16 cellular contexts compared by ENCODE assay signal in the genomic region with DNA sequence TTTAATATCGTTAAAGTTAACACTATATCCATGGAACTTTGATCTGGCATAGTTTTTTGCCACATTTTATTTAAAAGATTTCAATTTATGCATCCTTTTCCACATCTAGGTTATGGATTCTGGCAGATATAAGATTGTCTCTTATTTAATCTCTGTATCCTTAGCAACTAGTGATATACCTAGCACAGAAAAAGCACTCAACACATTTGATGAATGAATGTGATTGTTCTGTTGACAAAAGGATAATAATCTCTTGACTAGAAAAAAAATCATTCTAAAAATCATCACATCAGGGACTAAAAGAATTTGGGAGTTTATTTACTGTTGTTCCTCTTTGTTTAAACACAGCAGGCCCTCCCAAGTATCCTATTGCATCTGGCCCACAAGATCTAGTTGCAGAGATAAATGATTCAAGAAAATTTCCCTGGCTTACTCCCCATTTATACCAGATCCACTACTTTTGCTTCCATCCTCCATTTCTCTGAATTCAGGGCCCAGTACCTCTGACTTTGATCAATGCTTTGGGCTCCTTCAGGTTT.
DNase-seq lines count a peak whose midpoint lies in the region; ATAC-seq and TF ChIP-seq lines count a peak whose summit lies in the region.
"Had no signal": no experiment of that assay in that cellular context is flagged by ENCODE, and none has a peak within 500 bp of the region (broad histone marks: within the 10 kb centered on the region; RNA-seq: fewer than 3 reads in every experiment).

No MANE protein-coding gene starts in this region.

- no peaks in the 10 kb centered on the region; a peak in 1 of 5 replicates for H3K9me3 Mint-ChIP-seq in H9

- H3K4me1 ChIP-seq in H9 (ENCODE audit: insufficient read depth, low read length) = peaks cover 6% of the 10 kb centered on the region
- peaks cover 38% of the 10 kb centered on the region for H3K4me1 ChIP-seq in HUES64 (ENCODE audit: insufficient read depth, low read length)
- H3K4me1 ChIP-seq in trophoblast cell (ENCODE audit: control insufficient read depth in 1 of 2, insufficient read depth in 2 of 2, low read length in 2 of 2) = peaks cover 9 to 10% of the 10 kb centered on the region in 2 experiments
- H3K4me1 ChIP-seq: HAP-1 had no signal

- H3K4me3 ChIP-seq in HUES64 (ENCODE audit: low read length) = no peak overlapping the region
- no peak overlapping the region for H3K4me3 ChIP-seq in trophoblast cell (ENCODE audit: low read depth, low read length)
- H3K4me3 ChIP-seq: HAP-1, SJCRH30 had no signal

- H3K27ac Mint-ChIP-seq in H9 = peak overlapping the region; percentile 6 to 26 (median 23); a peak in 2 of 7 replicates

- no peak for TF ChIP-seq CTCF in H9 (conservative IDR thresholded peaks at IDR 0.05)

- no peak overlapping the region for H3K56ac ChIP-seq in H9 (ENCODE audit: insufficient read length, low read depth, low read length)

- H3K14ac ChIP-seq in H9 (ENCODE audit: insufficient read depth, low read length) (no peak overlapping the region), trophoblast cell (ENCODE audit: low read length) (no peak overlapping the region)

- H4K8ac ChIP-seq in H9 (replicated peaks; ENCODE audit: insufficient read length, low read depth, low read length) (no peak overlapping the region), trophoblast cell (ENCODE audit: low read depth, low read length) (no peak overlapping the region)

- H4K91ac ChIP-seq in H9 (ENCODE audit: insufficient read length, low read depth, low read length) = no peak overlapping the region
- H4K91ac ChIP-seq in trophoblast cell (ENCODE audit: low read depth, low read length) = peak overlapping the region; percentile 28

- POLR2A ChIA-PET in HEK293T (lab: Yijun Ruan, JAX) = no interaction called here

- H2BK5ac ChIP-seq in H9 (ENCODE audit: insufficient read length, low read length) = no peak overlapping the region
- H2BK5ac ChIP-seq in trophoblast cell (ENCODE audit: low read depth, low read length, poor library complexity) = peak overlapping the region; percentile 52

- H3K4me3 Mint-ChIP-seq in H9 = no peak overlapping the region

- no peaks in the 10 kb centered on the region for H4K20me1 ChIP-seq in H9 (ENCODE audit: control insufficient read depth, insufficient read depth, insufficient read length)

- no peak overlapping the region for H2BK120ac ChIP-seq in H9 (ENCODE audit: low read depth, low read length, poor library complexity, severe bottlenecking)
- H2BK120ac ChIP-seq in trophoblast cell (ENCODE audit: insufficient read depth, low read length, poor library complexity) = peak overlapping the region; percentile 56

- H3K79me2 ChIP-seq in H9 (ENCODE audit: insufficient read depth, low read length) (no peaks in the 10 kb centered on the region), trophoblast cell (ENCODE audit: control insufficient read depth, insufficient read depth, low read length, poor library complexity) (no peaks in the 10 kb centered on the region)

- no peaks in the 10 kb centered on the region for H3K36me3 Mint-ChIP-seq in H9 (ENCODE audit: insufficient read depth in 1 of 3, low read depth in 3 of 3)

- no peaks in the 10 kb centered on the region for H3K27me3 ChIP-seq in H9 (ENCODE audit: insufficient read depth, low read length)
- no peaks in the 10 kb centered on the region for H3K27me3 ChIP-seq in HUES64 (ENCODE audit: insufficient read depth, low read length)
- no peaks in the 10 kb centered on the region for H3K27me3 ChIP-seq in trophoblast cell (ENCODE audit: insufficient read depth, low read length)
- H3K27me3 ChIP-seq: SJCRH30 had no signal

- WGBS in H9 (ENCODE audit: extremely low coverage, insufficient read length, low lambda C conversion rate) = no CpG with 5 or more reads among the region's 1 CpG
- no CpG with 5 or more reads among the region's 1 CpG for WGBS in HUES64
- no CpG with 5 or more reads among the region's 1 CpG for WGBS in trophoblast cell (ENCODE audit: extremely low coverage, insufficient coverage, insufficient read length)

- H2BK12ac ChIP-seq in H9 (ENCODE audit: insufficient read length, low read depth, low read length) (no peak overlapping the region), trophoblast cell (ENCODE audit: low read length) (peak overlapping the region; percentile 65)

- H4K5ac ChIP-seq in H9 (ENCODE audit: insufficient read length, low read depth, low read length) = no peak overlapping the region

- H4K12ac ChIP-seq in trophoblast cell (ENCODE audit: low read depth, low read length) = no peak overlapping the region

- CTCF ChIA-PET in HEK293T (lab: Yijun Ruan, JAX) = no interaction called here

- no peaks in the 10 kb centered on the region for H3K36me3 ChIP-seq in HUES64 (ENCODE audit: insufficient read depth, low read length)
- H3K36me3 ChIP-seq in trophoblast cell (ENCODE audit: control insufficient read depth in 1 of 2, insufficient read depth in 2 of 2, low read length in 2 of 2) = no peaks in the 10 kb centered on the region
- H3K36me3 ChIP-seq: HAP-1, SJCRH30 had no signal

- no peak overlapping the region for H3T11ph ChIP-seq in H9 (ENCODE audit: low read length)

- H3K4me2 ChIP-seq in H9 (ENCODE audit: insufficient read depth, insufficient read length, low read length) = no peak overlapping the region
- H3K4me2 ChIP-seq in trophoblast cell (ENCODE audit: low read length) = no peak overlapping the region

- no peak overlapping the region for H3K18ac ChIP-seq in H9 (ENCODE audit: insufficient read length, low read depth, low read length)
- H3K18ac ChIP-seq in trophoblast cell (ENCODE audit: low read length) = no peak overlapping the region

- peaks cover 42% of the 10 kb centered on the region in 2 experiments for H3K4me1 Mint-ChIP-seq in H9

- H3K23me2 ChIP-seq in H9 (ENCODE audit: insufficient read length, low read depth, low read length, poor library complexity, severe bottlenecking) = no peaks in the 10 kb centered on the region

- no peaks in the 10 kb centered on the region for H3K9me3 ChIP-seq in H9 (ENCODE audit: control insufficient read depth, low read depth, low read length)
- no peaks in the 10 kb centered on the region for H3K9me3 ChIP-seq in HUES64 (ENCODE audit: insufficient read depth, low read depth, low read length)
- H3K9me3 ChIP-seq in trophoblast cell (ENCODE audit: insufficient read depth, low read depth, low read length) = no peaks in the 10 kb centered on the region
- H3K9me3 ChIP-seq: HAP-1, SJCRH30 had no signal

- no peak overlapping the region for H3K4ac ChIP-seq in H9 (ENCODE audit: low read depth, low read length)
- no peak overlapping the region for H3K4ac ChIP-seq in trophoblast cell (ENCODE audit: low read depth, low read length)

- no peaks in the 10 kb centered on the region for H3K27me3 Mint-ChIP-seq in H9 (ENCODE audit: low read depth)

- DNase-seq in H9 = no peak
- DNase-seq in fibroblast of gingiva (ENCODE audit: low read depth) = peak; percentile 39
- DNase-seq in trophoblast cell = peak in 1 of 2 donors; percentile 41
- DNase-seq in HPDE6-E6E7 (ENCODE audit: extremely low spot score) = no peak
- DNase-seq in HEK293T (ENCODE audit: extremely low spot score) = no peak
- DNase-seq: COR-L47, DMS153, NCI-H1092, NCI-H1694, NCI-H446 treated with DMSO at 0.1 percent for 48 hours, NCI-H774, SJCRH30 had no signal

- H2AFZ ChIP-seq in H9 (ENCODE audit: low read length) (no peak overlapping the region), trophoblast cell (ENCODE audit: insufficient read depth, low read length, poor library complexity) (no peak overlapping the region)

- no peak for ATAC-seq in HG03175 (IDR thresholded peaks at IDR 0.05; ENCODE audit: unreplicated experiment)

- no peak overlapping the region for H3K23ac ChIP-seq in H9 (ENCODE audit: insufficient read length, low read depth, low read length)
- H3K23ac ChIP-seq in trophoblast cell (ENCODE audit: low read length) = no peak overlapping the region

- H3K79me1 ChIP-seq in H9 (ENCODE audit: insufficient read depth, low read depth, low read length, poor library complexity, severe bottlenecking) (no peaks in the 10 kb centered on the region), trophoblast cell (ENCODE audit: low read length) (peaks cover 18% of the 10 kb centered on the region)

- no peak overlapping the region for H2BK15ac ChIP-seq in H9 (ENCODE audit: low read depth, low read length)

- no peak overlapping the region for H2AK5ac ChIP-seq in H9 (ENCODE audit: insufficient read length, low read length)
- no peak overlapping the region for H2AK5ac ChIP-seq in trophoblast cell (ENCODE audit: low read length)

- no peak overlapping the region for H2BK20ac ChIP-seq in H9 (ENCODE audit: low read depth, low read length, poor library complexity, severe bottlenecking)

- H3K9ac ChIP-seq in H9 (ENCODE audit: extremely low read depth, insufficient read length, low read length) (no peak overlapping the region), HUES64 (ENCODE audit: low read depth, low read length) (no peak overlapping the region), trophoblast cell (ENCODE audit: low read length) (no peak overlapping the region)

- H3K27ac ChIP-seq in H9 (ENCODE audit: insufficient read length, low read depth, low read length) (no peak overlapping the region), HUES64 (ENCODE audit: low read depth, low read length) (peak overlapping the region; percentile 63; the same call in 1 of the 2 replicates), trophoblast cell (ENCODE audit: low read depth, low read length) (no peak overlapping the region)
- H3K27ac ChIP-seq: RWPE1, SJCRH30 had no signal

TF ChIP-seq in HEK293T, 16 proteins besides CTCF, POLR2A, EP300 and RAD21:
- TF ChIP-seq, protein P1, sequence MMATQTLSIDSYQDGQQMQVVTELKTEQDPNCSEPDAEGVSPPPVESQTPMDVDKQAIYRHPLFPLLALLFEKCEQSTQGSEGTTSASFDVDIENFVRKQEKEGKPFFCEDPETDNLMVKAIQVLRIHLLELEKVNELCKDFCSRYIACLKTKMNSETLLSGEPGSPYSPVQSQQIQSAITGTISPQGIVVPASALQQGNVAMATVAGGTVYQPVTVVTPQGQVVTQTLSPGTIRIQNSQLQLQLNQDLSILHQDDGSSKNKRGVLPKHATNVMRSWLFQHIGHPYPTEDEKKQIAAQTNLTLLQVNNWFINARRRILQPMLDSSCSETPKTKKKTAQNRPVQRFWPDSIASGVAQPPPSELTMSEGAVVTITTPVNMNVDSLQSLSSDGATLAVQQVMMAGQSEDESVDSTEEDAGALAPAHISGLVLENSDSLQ (IDR thresholded peaks at IDR 0.05) = no peak
- TF ChIP-seq FOXK2 (IDR thresholded peaks at IDR 0.05) (no peak), BHLHE40 (IDR thresholded peaks at IDR 0.05; ENCODE audit: borderline replicate concordance) (no peak), FOXM1 (IDR thresholded peaks at IDR 0.05; ENCODE audit: borderline replicate concordance) (no peak), ZNF384 (IDR thresholded peaks at IDR 0.05) (no peak), LEF1 (IDR thresholded peaks at IDR 0.05; ENCODE audit: borderline replicate concordance) (no peak), FOXA1 (IDR thresholded peaks at IDR 0.05) (no peak), ARNT (IDR thresholded peaks at IDR 0.05) (no peak), NFRKB (IDR thresholded peaks at IDR 0.05) (no peak)
